ENCODE assay signal across 14 cellular contexts in genomic region chr19:33368074-33368864, GRCh38. TPM values are rescaled to one million over a fixed set of nuclear protein-coding genes. Genes with fewer than 3 reads are reported as not detected.
DNase-seq lines count a peak whose midpoint lies in the region; ATAC-seq and TF ChIP-seq lines count a peak whose summit lies in the region.
"Had no signal": no experiment of that assay in that cellular context is flagged by ENCODE, and none has a peak within 500 bp of the region (broad histone marks: within the 10 kb centered on the region; RNA-seq: fewer than 3 reads in every experiment).

No MANE protein-coding gene starts in this region.

- H3K27me3 ChIP-seq in PC-9 (ENCODE audit: insufficient read depth, low read depth): peaks cover 11% of the 10 kb centered on the region; the same call in 1 of the 2 replicates
- no peaks in the 10 kb centered on the region for H3K27me3 ChIP-seq in ovary
- H3K27me3 ChIP-seq: BE2C had no signal

- no peaks in the 10 kb centered on the region for H3K9me3 ChIP-seq in PC-9 (ENCODE audit: insufficient read depth, low read depth)
- H3K9me3 ChIP-seq in ovary: no peaks in the 10 kb centered on the region
- H3K9me3 ChIP-seq: BE2C, psoas muscle had no signal

- BruUV-seq in PC-9 (replicated peaks; lab: Mats Ljungman, UMichigan): no TSS peak

- no peaks in the 10 kb centered on the region for H3K79me2 ChIP-seq in PC-9 (ENCODE audit: low read depth)

- H3K4me3 ChIP-seq in PC-9: no peak overlapping the region
- H3K4me3 ChIP-seq in fibroblast of mammary gland (ENCODE audit: control insufficient read depth, low read depth, low read length): no peak overlapping the region
- H3K4me3 ChIP-seq in ovary: no peak overlapping the region
- H3K4me3 ChIP-seq: psoas muscle had no signal

- H3K4me1 ChIP-seq in PC-9 (replicated peaks; ENCODE audit: insufficient read depth): 0 out of 2 replicates have a peak, but pooled peaks cover 11% of the 10 kb centered on the region
- no peaks in the 10 kb centered on the region for H3K4me1 ChIP-seq in ovary (ENCODE audit: insufficient read depth)
- H3K4me1 ChIP-seq: BE2C, psoas muscle had no signal

- WGBS in ovary, 3 donors: 72 to 75% (median 75%) methylated on average over 5 of the region's 5 CpGs

- TF ChIP-seq POLR2A in ovary (IDR thresholded peaks at IDR 0.05): no peak

- H4K20me1 ChIP-seq in PC-9 (ENCODE audit: insufficient read depth): no peaks in the 10 kb centered on the region

- CTCF ChIA-PET in PC-9 (lab: Charles Lee): interaction anchor here (0.6 kb wide), 1 partner anchor 10 kb away, joined by 3 read pairs; no protein-coding TSS in a partner anchor

- no peaks in the 10 kb centered on the region for H3K36me3 ChIP-seq in PC-9 (ENCODE audit: low read depth)
- H3K36me3 ChIP-seq in ovary: no peaks in the 10 kb centered on the region
- H3K36me3 ChIP-seq: BE2C had no signal

- no peaks in the 10 kb centered on the region for H3K9me2 ChIP-seq in PC-9 (ENCODE audit: insufficient read depth)

- H3K27ac ChIP-seq in PC-9: no peak overlapping the region
- no peak overlapping the region for H3K27ac ChIP-seq in ovary
- H3K27ac ChIP-seq: psoas muscle had no signal

- TF ChIP-seq EP300 in ovary (IDR thresholded peaks at IDR 0.05): no peak

- H3K4me2 ChIP-seq in PC-9: peak overlapping the region; percentile 29

- POLR2A ChIA-PET in PC-9 (lab: Charles Lee; ENCODE audit: unreplicated experiment): interaction anchor here (0.6 kb wide), 1 partner anchor 337 kb away, joined by 3 read pairs; no protein-coding TSS in a partner anchor

- ATAC-seq in HG03342 (IDR thresholded peaks at IDR 0.05; ENCODE audit: unreplicated experiment): no peak

- H2AFZ ChIP-seq in PC-9: peak overlapping the region; percentile 13; the same call in 1 of the 2 replicates

- intact Hi-C loops in PC-9 (cut with micrococcal nuclease; ENCODE audit: unreplicated experiment) (no loop called here), ovary (cut with DNase I) (no loop called here)

- H3F3A ChIP-seq in PC-9 (ENCODE audit: insufficient read depth, low read depth): peaks cover 11% of the 10 kb centered on the region; the same call in 1 of the 2 replicates

- DNase-seq in A172 (ENCODE audit: low spot score) (peak; percentile 73), GOT3 (lab: John Stamatoyannopoulos, UW) (peak; percentile 6), PC-9 (peak in 1 of 2 experiments; percentile 67), fibroblast of mammary gland (ENCODE audit: low read depth) (peak; percentile 74), epidermal melanocyte (ENCODE audit: insufficient read length, low spot score) (no peak), ovary (no peak)
- no peak for DNase-seq in activated CD8-positive, alpha-beta memory T cell treated with anti-CD3 and anti-CD28 coated beads for 24 hours
- DNase-seq: activated naive CD8-positive, alpha-beta T cell treated with anti-CD3 and anti-CD28 coated beads, Interleukin-2, amount 10 ng/mL, durations not matched to agents 7 days and 5 days; BE2C; H7; NCI-H1694; psoas muscle; SHP77 treated with DMSO at 0.1 percent for 48 hours had no signal

- TF ChIP-seq CTCF in PC-9 (conservative IDR thresholded peaks at IDR 0.05) (no peak), fibroblast of mammary gland (conservative IDR thresholded peaks at IDR 0.05; ENCODE audit: control insufficient read depth, insufficient read depth, low read depth, low read length) (no peak), ovary (IDR thresholded peaks at IDR 0.05) (no peak)

RNA-seq across cellular contexts. Expression of gene CEBPG, which starts 5.2 kb away (rescaled TPM):
- 31.6 and 33.1 TPM in 2 replicates for total RNA-seq in A172 (2014; rRNA removed; shearing (Covaris generic))
- total RNA-seq in PC-9 (2021) (31.0 and 33.4 TPM in 2 replicates), ovary (10 to 100 TPM in 4 of 7 donors, 1 to 10 TPM in 3; 7.3 to 54.6 (median 12.0) TPM)
- polyA plus RNA-seq in ovary: 10 to 100 TPM in 1 of 2 donors, 1 to 10 TPM in 1; 5.6 to 12.1 TPM

Comparison
In these comparisons a context has a peak if more than half of its experiments do, and no peak if none do; other contexts are left out.
1. DNase-seq: peak in A172 (single experiment), GOT3 (single experiment) and fibroblast of mammary gland (single experiment); none in epidermal melanocyte (single experiment), ovary (0 of 5) and activated CD8-positive, alpha-beta memory T cell treated with anti-CD3 and anti-CD28 coated beads for 24 hours (single experiment).